1 cellular context compared by ENCODE assay signal in genomic region chr11:61763930-61764605, GRCh38.
TF ChIP-seq lines count a peak whose summit lies in the region.

No MANE protein-coding gene starts in this region.

TF ChIP-seq in K562, 482 proteins besides CTCF, POLR2A, EP300 and RAD21 (continued from another document):
- TF ChIP-seq MGA (IDR thresholded peaks at IDR 0.05) (no peak), MED1 (CRISPR knock-in tag; IDR thresholded peaks at IDR 0.05; ENCODE audit: borderline replicate concordance) (no peak), ZFP36 (IDR thresholded peaks at IDR 0.05; ENCODE audit: low read depth, low read length, partially characterized antibody) (peak; percentile 20), RBFOX2 (IDR thresholded peaks at IDR 0.05; ENCODE audit: low read depth, low read length) (no peak), PCBP1 (IDR thresholded peaks at IDR 0.05; ENCODE audit: low read depth, low read length, poor library complexity, severe bottlenecking) (no peak), MBD2 (IDR thresholded peaks at IDR 0.05; ENCODE audit: borderline replicate concordance, low read depth) (no peak), YBX1 (IDR thresholded peaks at IDR 0.05) (no peak), NCOA2 (IDR thresholded peaks at IDR 0.05; ENCODE audit: partially characterized antibody in 2 of 2) (no peak)
